In the genomic region with DNA sequence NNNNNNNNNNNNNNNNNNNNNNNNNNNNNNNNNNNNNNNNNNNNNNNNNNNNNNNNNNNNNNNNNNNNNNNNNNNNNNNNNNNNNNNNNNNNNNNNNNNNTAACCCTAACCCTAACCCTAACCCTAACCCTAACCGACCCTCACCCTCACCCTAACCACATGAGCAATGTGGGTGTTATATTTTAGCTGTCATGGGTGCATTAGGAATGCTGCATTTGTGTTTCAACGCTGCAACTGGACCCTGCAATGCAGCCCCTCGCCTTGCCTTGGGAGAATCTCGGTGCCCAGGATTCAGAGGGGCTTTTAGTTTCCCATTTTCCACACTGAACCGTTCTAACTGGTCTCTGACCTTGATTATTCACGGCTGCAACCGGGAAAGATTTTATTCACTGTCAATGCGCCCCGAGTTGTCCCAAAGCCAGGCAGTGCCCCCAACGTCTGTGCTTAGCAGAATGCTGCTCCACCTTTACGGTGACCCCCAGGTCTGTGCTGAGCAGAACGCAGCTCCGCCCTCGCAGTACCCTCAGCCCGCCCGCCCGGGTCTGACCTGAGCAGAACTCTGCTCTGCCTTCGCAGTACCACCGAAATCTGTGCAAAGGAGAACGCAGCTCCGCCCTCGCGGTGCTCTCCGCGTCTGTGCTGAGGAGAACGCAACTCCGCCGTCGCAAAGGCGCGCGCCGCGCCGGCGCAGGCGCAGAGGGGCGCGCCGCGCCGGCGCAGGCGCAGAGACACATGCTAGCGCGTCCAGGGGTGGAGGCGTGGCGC, we compare ENCODE assay signal across 11 cellular contexts. TPM values are rescaled to one million over a fixed set of nuclear protein-coding genes. Genes with fewer than 3 reads are reported as not detected.
DNase-seq lines count a peak whose midpoint lies in the region; ATAC-seq, FAIRE-seq and TF ChIP-seq lines count a peak whose summit lies in the region.
"Had no signal": no experiment of that assay in that cellular context is flagged by ENCODE, and none has a peak within 500 bp of the region (broad histone marks: within the 10 kb centered on the region; RNA-seq: fewer than 3 reads in every experiment).

No MANE protein-coding gene starts in this region.

- H3K4me3 ChIP-seq in CD8-positive, alpha-beta T cell (ENCODE audit: low read depth, low read length): no peak overlapping the region
- H3K4me3 ChIP-seq in LNCaP clone FGC (ENCODE audit: low read depth, low read length): 0 out of 2 replicates have a peak overlapping the region, but pooled peaks have one; percentile 6
- H3K4me3 ChIP-seq in bronchial epithelial cell (ENCODE audit: low read depth, low read length): peak overlapping the region; percentile 23
- peak overlapping the region; percentile 45 for H3K4me3 ChIP-seq in neuron (ENCODE audit: low read length)
- H3K4me3 ChIP-seq: vagina had no signal

- CTCF ChIA-PET in CD8-positive, alpha-beta T cell (lab: Charles Lee): no interaction called here

- H3K27ac Mint-ChIP-seq in CD8-positive, alpha-beta T cell: no peak overlapping the region

- H3K9me3 ChIP-seq in CD8-positive, alpha-beta T cell (ENCODE audit: low read length): no peaks in the 10 kb centered on the region
- no peaks in the 10 kb centered on the region for H3K9me3 ChIP-seq in neuron (ENCODE audit: low read length)
- H3K9me3 ChIP-seq: vagina had no signal

- no peak for FAIRE-seq in bronchial epithelial cell (lab: Jason Lieb, UNC)
- FAIRE-seq in GM12892 (lab: Jason Lieb, UNC): no peak
- FAIRE-seq: TTC549 had no signal

- intact Hi-C loops in CD8-positive, alpha-beta T cell (cut with DNase I, micrococcal nuclease): no loop called here

- H3K4me1 Mint-ChIP-seq in CD8-positive, alpha-beta T cell (ENCODE audit: low read depth): no peaks in the 10 kb centered on the region

- ATAC-seq in CD8-positive, alpha-beta T cell: peak; percentile 88
- ATAC-seq in HG03135 (IDR thresholded peaks at IDR 0.05; ENCODE audit: unreplicated experiment): no peak

- no peak overlapping the region for H2AFZ ChIP-seq in neuron (ENCODE audit: low read depth, low read length)

- no peak overlapping the region for H3K27ac ChIP-seq in CD8-positive, alpha-beta T cell (ENCODE audit: low read depth, low read length)
- H3K27ac ChIP-seq: epithelial cell of prostate, vagina had no signal

- no peaks in the 10 kb centered on the region for H3K9me3 Mint-ChIP-seq in CD8-positive, alpha-beta T cell

- H3K27me3 Mint-ChIP-seq in CD8-positive, alpha-beta T cell (ENCODE audit: low read depth): no peaks in the 10 kb centered on the region

- peak in 1 of 7 experiments; percentile 25 for DNase-seq in CD8-positive, alpha-beta T cell
- no peak for DNase-seq in LNCaP clone FGC (ENCODE audit: low read depth)
- DNase-seq in bronchial epithelial cell (ENCODE audit: low read depth): no peak
- no peak for DNase-seq in T1000 (lab: John Stamatoyannopoulos, UW)
- DNase-seq in amygdala (lab: John Stamatoyannopoulos, UW): no peak
- no peak for DNase-seq in GM12892 (ENCODE audit: insufficient read length)

- POLR2A ChIA-PET in CD8-positive, alpha-beta T cell (lab: Charles Lee): no interaction called here

- H3K36me3 Mint-ChIP-seq in CD8-positive, alpha-beta T cell: no peaks in the 10 kb centered on the region

- TF ChIP-seq CTCF in CD8-positive, alpha-beta T cell (IDR thresholded peaks at IDR 0.05): no peak
- TF ChIP-seq CTCF in LNCaP clone FGC (IDR thresholded peaks at IDR 0.05; ENCODE audit: control insufficient read depth, extremely low read depth, insufficient read depth) (no peak), bronchial epithelial cell (IDR thresholded peaks at IDR 0.05; ENCODE audit: insufficient read depth, low read length, severe bottlenecking) (no peak)

- TF ChIP-seq POLR2A in GM12892 (IDR thresholded peaks at IDR 0.05; ENCODE audit: low read depth, low read length): no peak

- no peaks in the 10 kb centered on the region for H3K36me3 ChIP-seq in CD8-positive, alpha-beta T cell (ENCODE audit: insufficient read depth, low read length)
- H3K36me3 ChIP-seq in bronchial epithelial cell (ENCODE audit: control insufficient read depth, insufficient read depth, low read length): no peaks in the 10 kb centered on the region
- no peaks in the 10 kb centered on the region for H3K36me3 ChIP-seq in neuron (ENCODE audit: insufficient read depth, low read length)
- H3K36me3 ChIP-seq: vagina had no signal

- no peaks in the 10 kb centered on the region for H3K27me3 ChIP-seq in CD8-positive, alpha-beta T cell (ENCODE audit: insufficient read depth, low read length)
- H3K27me3 ChIP-seq in bronchial epithelial cell (ENCODE audit: control insufficient read depth, insufficient read depth, low read length) (no peaks in the 10 kb centered on the region), neuron (ENCODE audit: insufficient read depth, low read length) (no peaks in the 10 kb centered on the region)
- H3K27me3 ChIP-seq: vagina had no signal

- no peaks in the 10 kb centered on the region for H3K4me1 ChIP-seq in CD8-positive, alpha-beta T cell (ENCODE audit: insufficient read depth, low read length)
- no peaks in the 10 kb centered on the region for H3K4me1 ChIP-seq in neuron (ENCODE audit: insufficient read depth, low read length)
- H3K4me1 ChIP-seq: vagina had no signal

- H3K4me3 Mint-ChIP-seq in CD8-positive, alpha-beta T cell: peak overlapping the region; percentile 45

RNA-seq across cellular contexts. Expression of a gene that starts 43.3 kb away (rescaled TPM):
- total RNA-seq in CD8-positive, alpha-beta T cell: 1 to 10 TPM; 4.6 to 5.5 TPM
- total RNA-seq in bronchial epithelial cell: 4.7 and 5.8 TPM in 2 replicates
- 55.9 TPM for polyA plus RNA-seq in GM12892 (2012; ENCODE audit: missing spikeins)

RNA-seq across cellular contexts. Expression of a gene that starts 43.5 kb away (rescaled TPM):
- total RNA-seq in CD8-positive, alpha-beta T cell: 1 to 10 TPM; 4.9 to 5.4 TPM
- total RNA-seq in bronchial epithelial cell: 9.0 and 14.1 TPM in 2 replicates
- 70.2 TPM for polyA plus RNA-seq in GM12892 (2012; ENCODE audit: missing spikeins)
